ENCODE assay signal across 24 cellular contexts in genomic region chr10:129793479-129793878, GRCh38.
DNase-seq lines count a peak whose midpoint lies in the region; ATAC-seq, FAIRE-seq and TF ChIP-seq lines count a peak whose summit lies in the region.
"Had no signal": no experiment of that assay in that cellular context is flagged by ENCODE, and none has a peak within 500 bp of the region (broad histone marks: within the 10 kb centered on the region; RNA-seq: fewer than 3 reads in every experiment).

No MANE protein-coding gene starts in this region.

- TF ChIP-seq EP300 in ovary (IDR thresholded peaks at IDR 0.05), result no peak

- intact Hi-C loops in kidney (cut with DNase I) (no loop called here), ovary (cut with DNase I) (no loop called here), gastrocnemius medialis (cut with DNase I; ENCODE audit: low total_unique reads) (no loop called here)

- no peak overlapping the region for H3K27ac ChIP-seq in kidney (ENCODE audit: low read depth in 2 of 2, low read length in 2 of 2)
- H3K27ac ChIP-seq in liver (ENCODE audit: low read depth in 1 of 2, low read length in 2 of 2), result no peak overlapping the region
- no peak overlapping the region for H3K27ac ChIP-seq in ovary
- H3K27ac ChIP-seq in gastrocnemius medialis, result no peak overlapping the region
- H3K27ac ChIP-seq: A549; BLaER1 treated with 17β-estradiol and CSF1 and Interleukin-3, amounts not matched to agents 10 nM and 100 nM; GM23248 had no signal

- H3K4me3 ChIP-seq in NB4 (ENCODE audit: low read depth, low read length) (no peak overlapping the region), kidney (ENCODE audit: low read length in 2 of 2) (no peak overlapping the region), liver (ENCODE audit: low read depth in 1 of 3, low read length in 3 of 3) (no peak overlapping the region), ovary (no peak overlapping the region), gastrocnemius medialis (no peak overlapping the region)
- H3K4me3 ChIP-seq: A549; BLaER1 treated with 17β-estradiol and CSF1 and Interleukin-3, amounts not matched to agents 10 nM and 100 nM; GM23248 had no signal

- H3K4me1 ChIP-seq in kidney (ENCODE audit: control insufficient read depth in 1 of 2, insufficient read depth in 1 of 2, low read depth in 1 of 2, low read length in 2 of 2) (no peaks in the 10 kb centered on the region), liver (ENCODE audit: control insufficient read depth in 4 of 4, insufficient read depth in 4 of 4, low read length in 3 of 4) (peaks cover 0 to 5% (median 0%) of the 10 kb centered on the region in 4 donors), ovary (ENCODE audit: insufficient read depth) (no peaks in the 10 kb centered on the region), gastrocnemius medialis (no peaks in the 10 kb centered on the region)
- H3K4me1 ChIP-seq: A549, BE2C had no signal

- H3K9me3 ChIP-seq in kidney (ENCODE audit: control insufficient read depth in 1 of 2, low read length in 2 of 2) (no peaks in the 10 kb centered on the region), liver (ENCODE audit: control insufficient read depth in 4 of 4, low read length in 3 of 4) (peaks cover 0 to 2% (median 0%) of the 10 kb centered on the region in 4 donors), ovary (peaks cover 0 to 4% of the 10 kb centered on the region in 2 donors), gastrocnemius medialis (no peaks in the 10 kb centered on the region)
- H3K9me3 ChIP-seq: A549, BE2C had no signal

- no peaks in the 10 kb centered on the region for H3K36me3 ChIP-seq in kidney (ENCODE audit: control insufficient read depth in 1 of 2, insufficient read depth in 2 of 2, low read length in 2 of 2)
- H3K36me3 ChIP-seq in liver (ENCODE audit: control insufficient read depth in 4 of 4, insufficient read depth in 3 of 4, low read depth in 1 of 4, low read length in 3 of 4), result no peaks in the 10 kb centered on the region
- no peaks in the 10 kb centered on the region for H3K36me3 ChIP-seq in ovary
- no peaks in the 10 kb centered on the region for H3K36me3 ChIP-seq in gastrocnemius medialis
- H3K36me3 ChIP-seq: BE2C had no signal

- DNase-seq in HuH-7 (ENCODE audit: low spot score) (peak; percentile 40), NB4 (ENCODE audit: low read depth) (peak; percentile 39), kidney (peak; percentile 22), ovary (no peak), NCI-H526 treated with DMSO at 0.1 percent for 48 hours (lab: John Stamatoyannopoulos, UW) (no peak), gastrocnemius medialis (no peak)
- DNase-seq: 8988T; ACHN; AML-193; BE2C; CD4-positive, alpha-beta T cell; CD8-positive, alpha-beta memory T cell; DMS53; DMS79 treated with DMSO at 0.1 percent for 48 hours; GF-D8; GM23248; H7; HCEC 1CT had no signal

- no peak for FAIRE-seq in kidney (lab: Jason Lieb, UNC)
- FAIRE-seq: A549, GM18507, H1 had no signal

- no peaks in the 10 kb centered on the region for H3K27me3 ChIP-seq in liver (ENCODE audit: control insufficient read depth in 4 of 4, insufficient read depth in 4 of 4, low read length in 3 of 4)
- H3K27me3 ChIP-seq in ovary, result no peaks in the 10 kb centered on the region
- H3K27me3 ChIP-seq in gastrocnemius medialis, result peaks cover 0 to 3% (median 0%) of the 10 kb centered on the region in 3 donors
- H3K27me3 ChIP-seq: BE2C; BLaER1 treated with 17β-estradiol and CSF1 and Interleukin-3, amounts not matched to agents 10 nM and 100 nM had no signal

- no peak for TF ChIP-seq CTCF in NB4 (IDR thresholded peaks at IDR 0.05; ENCODE audit: low read depth, low read length)
- no peak for TF ChIP-seq CTCF in kidney (IDR thresholded peaks at IDR 0.05; ENCODE audit: borderline replicate concordance, extremely low read depth, insufficient read depth)
- no peak for TF ChIP-seq CTCF in liver (IDR thresholded peaks at IDR 0.05; ENCODE audit: low read depth, low read length, missing input control)
- no peak for TF ChIP-seq CTCF in ovary (IDR thresholded peaks at IDR 0.05)
- TF ChIP-seq CTCF in gastrocnemius medialis (IDR thresholded peaks at IDR 0.05 in 4 of 5, conservative IDR thresholded peaks at IDR 0.05 in 1 of 5), result no peak

- in situ Hi-C loops in gastrocnemius medialis (cut with MboI; ENCODE audit: low sequenced_read_pairs in 4 of 4), result no loop called here

- TF ChIP-seq POLR2A in NB4 (IDR thresholded peaks at IDR 0.05; ENCODE audit: extremely low read depth, insufficient read length) (no peak), ovary (IDR thresholded peaks at IDR 0.05) (no peak), gastrocnemius medialis (IDR thresholded peaks at IDR 0.05) (no peak)

- 48% methylated on average over 6 of the region's 6 CpGs for WGBS in liver
- 83 to 88% (median 87%) methylated on average over 6 of the region's 6 CpGs for WGBS in ovary, 3 donors

- TF ChIP-seq RAD21 in liver (IDR thresholded peaks at IDR 0.05), result peak; percentile 35 to 51

- no peak overlapping the region for H3K9ac ChIP-seq in kidney (ENCODE audit: low read length in 2 of 2)
- H3K9ac ChIP-seq in liver (ENCODE audit: low read depth in 1 of 2, low read length in 2 of 2), result no peak overlapping the region
- H3K9ac ChIP-seq: BLaER1 treated with 17β-estradiol and CSF1 and Interleukin-3, amounts not matched to agents 10 nM and 100 nM; GM23248 had no signal

- no peak for ATAC-seq in gastrocnemius medialis
- ATAC-seq in GM21619 (IDR thresholded peaks at IDR 0.05; ENCODE audit: unreplicated experiment), result no peak
- ATAC-seq: A549 had no signal

TF ChIP-seq in liver, 16 proteins besides CTCF, POLR2A, EP300 and RAD21:
- TF ChIP-seq ZBTB33 (IDR thresholded peaks at IDR 0.05) (no peak), HNF4G (IDR thresholded peaks at IDR 0.05) (peak; percentile 72), ATF3 (IDR thresholded peaks at IDR 0.05) (peak; percentile 63), NR2F2 (IDR thresholded peaks at IDR 0.05) (no peak), JUND (IDR thresholded peaks at IDR 0.05) (peak in 1 of 2 donors; percentile 12), SP1 (IDR thresholded peaks at IDR 0.05) (peak; percentile 75), MAX (IDR thresholded peaks at IDR 0.05) (peak; percentile 26), REST (IDR thresholded peaks at IDR 0.05) (no peak), GABPA (IDR thresholded peaks at IDR 0.05 in 1 of 2, conservative IDR thresholded peaks at IDR 0.05 in 1 of 2) (no peak), FOXA2 (IDR thresholded peaks at IDR 0.05) (no peak), TAF1 (conservative IDR thresholded peaks at IDR 0.05) (no peak), YY1 (IDR thresholded peaks at IDR 0.05) (peak; percentile 39), HNF4A (conservative IDR thresholded peaks at IDR 0.05) (peak; percentile 92), EGR1 (IDR thresholded peaks at IDR 0.05; ENCODE audit: low read depth in 2 of 2) (no peak), FOXA1 (IDR thresholded peaks at IDR 0.05) (no peak), RXRA (IDR thresholded peaks at IDR 0.05) (peak; percentile 49 to 60)

Comparison
In these comparisons a context has a peak if more than half of its experiments do, and no peak if none do; other contexts are left out.
1. DNase-seq: peak in HuH-7 (single experiment), NB4 (single experiment) and kidney (single experiment); none in ovary (0 of 5), NCI-H526 treated with DMSO at 0.1 percent for 48 hours (single experiment) and gastrocnemius medialis (0 of 2).